ENCODE assay signal across 8 cellular contexts in the genomic region with DNA sequence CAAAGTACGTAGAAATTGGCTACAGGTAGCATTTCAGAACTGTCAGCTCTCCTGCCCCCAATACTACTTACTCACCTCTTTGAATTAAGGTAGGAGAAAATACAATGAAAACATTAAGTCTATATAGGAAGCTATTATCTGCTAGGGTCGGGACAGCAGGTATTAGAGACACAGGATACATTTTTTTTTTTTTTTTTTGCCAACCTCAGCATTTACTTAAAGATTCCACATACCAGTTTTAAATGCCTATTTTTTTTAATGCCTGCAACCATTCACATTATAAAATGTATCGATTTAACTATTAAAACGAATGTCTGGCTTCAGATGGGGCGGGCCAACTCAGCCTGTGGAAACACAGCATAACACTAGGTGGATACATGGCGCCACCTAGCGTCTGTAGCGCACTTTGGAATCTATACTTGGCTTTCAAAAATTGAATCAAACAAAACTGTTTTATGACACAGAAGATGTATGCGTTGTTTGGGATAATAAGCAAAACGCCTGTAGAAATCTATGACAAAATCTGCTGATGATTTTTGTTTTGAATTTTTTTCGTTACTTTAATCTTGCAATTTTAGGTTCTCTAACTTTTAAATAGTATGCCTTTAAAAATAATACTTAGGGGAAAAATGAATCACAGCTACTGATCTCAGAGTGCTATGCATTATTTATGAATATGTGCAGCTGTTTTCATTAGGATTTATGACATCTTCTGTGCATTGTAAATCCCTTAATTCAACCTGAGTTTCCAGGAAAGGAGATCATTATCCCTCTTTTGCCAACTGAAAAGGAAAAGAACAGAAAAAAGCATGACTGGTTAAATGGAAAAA.
DNase-seq lines count a peak whose midpoint lies in the region; ATAC-seq and TF ChIP-seq lines count a peak whose summit lies in the region.

No MANE protein-coding gene starts in this region.

- H3K27ac ChIP-seq in liver (ENCODE audit: low read depth in 1 of 2, low read length in 2 of 2): no peak overlapping the region

- H3K36me3 ChIP-seq in liver (ENCODE audit: control insufficient read depth in 4 of 4, insufficient read depth in 3 of 4, low read depth in 1 of 4, low read length in 3 of 4): no peaks in the 10 kb centered on the region

- WGBS in liver: 18% methylated on average over 11 of the region's 11 CpGs

- no peak overlapping the region for H3K4me3 ChIP-seq in liver (ENCODE audit: low read depth in 1 of 3, low read length in 3 of 3)

- H3K9ac ChIP-seq in liver (ENCODE audit: low read depth in 1 of 2, low read length in 2 of 2): no peak overlapping the region

- H3K4me1 ChIP-seq in liver (ENCODE audit: control insufficient read depth in 4 of 4, insufficient read depth in 4 of 4, low read length in 3 of 4): no peaks in the 10 kb centered on the region

- no peaks in the 10 kb centered on the region for H3K9me3 ChIP-seq in liver (ENCODE audit: control insufficient read depth in 4 of 4, low read length in 3 of 4)

- peak; percentile 87 for DNase-seq in Ammon's horn (ENCODE audit: low spot score)
- peak; percentile 88 for DNase-seq in NCI-H2227 (lab: John Stamatoyannopoulos, UW; ENCODE audit: unreplicated experiment)
- peak; percentile 72 for DNase-seq in activated CD4-positive, CD25-positive, alpha-beta regulatory T cell treated with anti-CD3 and anti-CD28 coated beads, Interleukin-2, amount 50 U/mL, for 72 hours
- DNase-seq in cerebellum (ENCODE audit: low spot score): peak; percentile 62
- DNase-seq in stimulated activated CD4-positive, alpha-beta T cell treated with anti-CD3 and anti-CD28 coated beads, TNF-alpha, amount 100 ng/mL, for 4 hours (ENCODE audit: low read depth in 3 of 3): peak; percentile 42 to 62 (median 57)

- H3K27me3 ChIP-seq in liver (ENCODE audit: control insufficient read depth in 4 of 4, insufficient read depth in 4 of 4, low read length in 3 of 4): peaks cover 0 to 5% (median 0%) of the 10 kb centered on the region in 4 donors

- TF ChIP-seq RAD21 in liver (IDR thresholded peaks at IDR 0.05): peak; percentile 91 to 92

- TF ChIP-seq CTCF in liver (IDR thresholded peaks at IDR 0.05; ENCODE audit: low read depth, low read length, missing input control): peak; percentile 84

- ATAC-seq in GM18873 (IDR thresholded peaks at IDR 0.05; ENCODE audit: low FRiP score, unreplicated experiment) (peak; percentile 73), HG03135 (IDR thresholded peaks at IDR 0.05; ENCODE audit: unreplicated experiment) (peak; percentile 80)

TF ChIP-seq in liver, 16 proteins besides CTCF, POLR2A, EP300 and RAD21:
- TF ChIP-seq FOXA1 (IDR thresholded peaks at IDR 0.05): no peak
- TF ChIP-seq NR2F2 (IDR thresholded peaks at IDR 0.05): no peak
- no peak for TF ChIP-seq EGR1 (IDR thresholded peaks at IDR 0.05; ENCODE audit: low read depth in 2 of 2)
- TF ChIP-seq HNF4G (IDR thresholded peaks at IDR 0.05): no peak
- no peak for TF ChIP-seq TAF1 (conservative IDR thresholded peaks at IDR 0.05)
- TF ChIP-seq RXRA (IDR thresholded peaks at IDR 0.05): no peak
- no peak for TF ChIP-seq FOXA2 (IDR thresholded peaks at IDR 0.05)
- TF ChIP-seq, protein P1, sequence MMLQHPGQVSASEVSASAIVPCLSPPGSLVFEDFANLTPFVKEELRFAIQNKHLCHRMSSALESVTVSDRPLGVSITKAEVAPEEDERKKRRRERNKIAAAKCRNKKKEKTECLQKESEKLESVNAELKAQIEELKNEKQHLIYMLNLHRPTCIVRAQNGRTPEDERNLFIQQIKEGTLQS (IDR thresholded peaks at IDR 0.05): no peak
